ENCODE assay signal across 8 cellular contexts in genomic region chr16:88024491-88025467, GRCh38.
DNase-seq lines count a peak whose midpoint lies in the region; ATAC-seq and TF ChIP-seq lines count a peak whose summit lies in the region.
"Not testable (repeated sequence)": the region's sequence is repeated elsewhere in the genome, so short reads cannot be mapped to it uniquely, and the experiment has no call there.

No MANE protein-coding gene starts in this region.

- not testable (repeated sequence) for H4K12ac ChIP-seq in trophoblast cell (ENCODE audit: low read depth, low read length)

- H3K9ac ChIP-seq in trophoblast cell (ENCODE audit: low read length): not testable (repeated sequence)

- intact Hi-C loops in activated naive CD4-positive, alpha-beta T cell treated with anti-CD3 and anti-CD28 coated beads for 36 hours (cut with micrococcal nuclease); upper lobe of right lung (cut with DNase I): not testable (repeated sequence)

- not testable (repeated sequence) for H3K79me1 ChIP-seq in trophoblast cell (ENCODE audit: low read length)

- not testable (repeated sequence) for H3K4ac ChIP-seq in trophoblast cell (ENCODE audit: low read depth, low read length)

- peak; percentile 23; the same call in 1 of the 2 replicates for TF ChIP-seq RAD21 in Ishikawa (IDR thresholded peaks at IDR 0.05; ENCODE audit: low read depth)

- not testable (repeated sequence) for H2BK5ac ChIP-seq in trophoblast cell (ENCODE audit: low read depth, low read length, poor library complexity)

- H3K27ac ChIP-seq in RWPE1: peak overlapping the region; percentile 32; the same call in 1 of the 2 replicates
- H3K27ac ChIP-seq in trophoblast cell (ENCODE audit: low read depth, low read length); upper lobe of right lung: not testable (repeated sequence)

- not testable (repeated sequence) for H3K9me3 ChIP-seq in trophoblast cell (ENCODE audit: insufficient read depth, low read depth, low read length); upper lobe of right lung

- not testable (repeated sequence) for H3K9me3 Mint-ChIP-seq in activated naive CD4-positive, alpha-beta T cell treated with anti-CD3 and anti-CD28 coated beads for 36 hours

- H2BK120ac ChIP-seq in trophoblast cell (ENCODE audit: insufficient read depth, low read length, poor library complexity): not testable (repeated sequence)

- not testable (repeated sequence) for H2AFZ ChIP-seq in trophoblast cell (ENCODE audit: insufficient read depth, low read length, poor library complexity)

- not testable (repeated sequence) for H2BK12ac ChIP-seq in trophoblast cell (ENCODE audit: low read length)

- peaks cover 31 to 37% of the 10 kb centered on the region in 2 experiments for H3K36me3 ChIP-seq in trophoblast cell (ENCODE audit: control insufficient read depth in 1 of 2, insufficient read depth in 2 of 2, low read length in 2 of 2)
- not testable (repeated sequence) for H3K36me3 ChIP-seq in upper lobe of right lung

- not testable (repeated sequence) for H3K27me3 Mint-ChIP-seq in activated naive CD4-positive, alpha-beta T cell treated with anti-CD3 and anti-CD28 coated beads for 36 hours (ENCODE audit: low read depth)

- H4K91ac ChIP-seq in trophoblast cell (ENCODE audit: low read depth, low read length): not testable (repeated sequence)

- H3K14ac ChIP-seq in trophoblast cell (ENCODE audit: low read length): not testable (repeated sequence)

- not testable (repeated sequence) for H3K4me3 ChIP-seq in trophoblast cell (ENCODE audit: low read depth, low read length); upper lobe of right lung

- H3K4me1 ChIP-seq in trophoblast cell (ENCODE audit: control insufficient read depth in 1 of 2, insufficient read depth in 2 of 2, low read length in 2 of 2): not testable (repeated sequence)
- H3K4me1 ChIP-seq in upper lobe of right lung: peaks cover 14% of the 10 kb centered on the region

- POLR2A ChIA-PET in RWPE1 (lab: Yijun Ruan, JAX; ENCODE audit: low non-redundant PET): not testable (repeated sequence)

- TF ChIP-seq EP300 in Ishikawa (IDR thresholded peaks at IDR 0.05; ENCODE audit: borderline replicate concordance): not testable (repeated sequence)

- CTCF ChIA-PET in RWPE1 (lab: Yijun Ruan, JAX): interaction anchor here (0.6 to 0.7 kb wide), 2 partner anchors 20 to 503 kb away, joined by 3 to 6 read pairs; no protein-coding TSS in a partner anchor
- CTCF ChIA-PET in activated naive CD4-positive, alpha-beta T cell treated with anti-CD3 and anti-CD28 coated beads for 36 hours (lab: Charles Lee): not testable (repeated sequence)

- H3K79me2 ChIP-seq in trophoblast cell (ENCODE audit: control insufficient read depth, insufficient read depth, low read length, poor library complexity): not testable (repeated sequence)

- peaks cover 10% of the 10 kb centered on the region for H3K4me1 Mint-ChIP-seq in activated naive CD4-positive, alpha-beta T cell treated with anti-CD3 and anti-CD28 coated beads for 36 hours (ENCODE audit: low read depth)

- H3K36me3 Mint-ChIP-seq in activated naive CD4-positive, alpha-beta T cell treated with anti-CD3 and anti-CD28 coated beads for 36 hours (ENCODE audit: low read depth): not testable (repeated sequence)

- no CpG with 5 or more reads among the region's 31 CpGs for WGBS in trophoblast cell (ENCODE audit: extremely low coverage, insufficient coverage, insufficient read length)

- not testable (repeated sequence) for TF ChIP-seq CTCF in RWPE1 (conservative IDR thresholded peaks at IDR 0.05; ENCODE audit: low read depth)
- peak; percentile 50 for TF ChIP-seq CTCF in upper lobe of right lung (IDR thresholded peaks at IDR 0.05)

- DNase-seq in Daoy (ENCODE audit: low read depth): peak; percentile 90
- DNase-seq in RWPE1 (ENCODE audit: low spot score): peak; percentile 6
- peak; percentile 21 for DNase-seq in activated naive CD4-positive, alpha-beta T cell treated with anti-CD3 and anti-CD28 coated beads for 36 hours
- DNase-seq in epidermal melanocyte (ENCODE audit: insufficient read length, low spot score): peak; percentile 28
- peak; percentile 72 for DNase-seq in islet precursor cell
- peak; percentile 91 to 94 for DNase-seq in trophoblast cell
- DNase-seq in upper lobe of right lung: not testable (repeated sequence)

- H3K18ac ChIP-seq in trophoblast cell (ENCODE audit: low read length): not testable (repeated sequence)

- not testable (repeated sequence) for H3K27me3 ChIP-seq in trophoblast cell (ENCODE audit: insufficient read depth, low read length); upper lobe of right lung

- H3K27ac Mint-ChIP-seq in activated naive CD4-positive, alpha-beta T cell treated with anti-CD3 and anti-CD28 coated beads for 36 hours: not testable (repeated sequence)

- H3K4me2 ChIP-seq in trophoblast cell (ENCODE audit: low read length): not testable (repeated sequence)

- H3K23ac ChIP-seq in trophoblast cell (ENCODE audit: low read length): not testable (repeated sequence)

- peak; percentile 78 for ATAC-seq in upper lobe of right lung

- H4K8ac ChIP-seq in trophoblast cell (ENCODE audit: low read depth, low read length): not testable (repeated sequence)

- H2AK5ac ChIP-seq in trophoblast cell (ENCODE audit: low read length): not testable (repeated sequence)

- not testable (repeated sequence) for H3K4me3 Mint-ChIP-seq in activated naive CD4-positive, alpha-beta T cell treated with anti-CD3 and anti-CD28 coated beads for 36 hours
